ENCODE assay signal across 8 cellular contexts in genomic region chr1:155070392-155070700, GRCh38. TPM values are rescaled to one million over a fixed set of nuclear protein-coding genes. Genes with fewer than 3 reads are reported as not detected.
DNase-seq lines count a peak whose midpoint lies in the region; ATAC-seq, FAIRE-seq and TF ChIP-seq lines count a peak whose summit lies in the region.
"Had no signal": no experiment of that assay in that cellular context is flagged by ENCODE, and none has a peak within 500 bp of the region (broad histone marks: within the 10 kb centered on the region; RNA-seq: fewer than 3 reads in every experiment).

No MANE protein-coding gene starts in this region.

- H4K20me1 ChIP-seq in HCT116 (ENCODE audit: insufficient read depth) (no peaks in the 10 kb centered on the region), smooth muscle cell (ENCODE audit: low read depth) (peaks cover 29% of the 10 kb centered on the region)

- peaks cover 11% of the 10 kb centered on the region for H3K4me1 Mint-ChIP-seq in activated T-helper 17 cell treated with anti-CD3 and anti-CD28 coated beads, Interleukin-2, amount 50 U/mL, for 72 hours

- H3K4me3 ChIP-seq in HCT116 (replicated peaks in 1 of 2; ENCODE audit: low read depth in 1 of 2, low read length in 2 of 2): peak overlapping the region in 1 of 2 experiments; percentile 45; a peak in 1 of 4 replicates
- peak overlapping the region; percentile 32; the same call in 1 of the 2 replicates for H3K4me3 ChIP-seq in iPS DF 6.9 (ENCODE audit: low read length)
- H3K4me3 ChIP-seq in smooth muscle cell: peak overlapping the region; percentile 46

- no peaks in the 10 kb centered on the region for H3F3A ChIP-seq in smooth muscle cell (ENCODE audit: low read depth)

- H3K27me3 ChIP-seq in HCT116 (ENCODE audit: insufficient read depth, low read length) (no peaks in the 10 kb centered on the region), iPS DF 6.9 (ENCODE audit: control insufficient read depth, insufficient read depth, low read length) (no peaks in the 10 kb centered on the region), smooth muscle cell (ENCODE audit: low read depth) (peaks cover 16% of the 10 kb centered on the region)

- H3K9me3 ChIP-seq in HCT116 (ENCODE audit: control insufficient read depth in 1 of 2, insufficient read depth in 1 of 2, low read depth in 1 of 2, low read length in 2 of 2): no peaks in the 10 kb centered on the region
- H3K9me3 ChIP-seq in iPS DF 6.9 (ENCODE audit: control insufficient read depth, insufficient read depth, low read length): no peaks in the 10 kb centered on the region
- no peaks in the 10 kb centered on the region for H3K9me3 ChIP-seq in smooth muscle cell (replicated peaks; ENCODE audit: low read depth)

- H3K4me1 ChIP-seq in HCT116 (ENCODE audit: control insufficient read depth in 1 of 2, insufficient read depth in 2 of 2, low read length in 2 of 2) (peaks cover 12 to 23% of the 10 kb centered on the region in 2 experiments), iPS DF 6.9 (ENCODE audit: control insufficient read depth, insufficient read depth, low read length) (peaks cover 13% of the 10 kb centered on the region), smooth muscle cell (ENCODE audit: low read depth) (peaks cover 15% of the 10 kb centered on the region)

- CTCF ChIA-PET in HCT116 (lab: Charles Lee): interaction anchor here (0.6 to 1.6 kb wide), 3 partner anchors 9 to 19 kb away, joined by 3 to 5 read pairs (median 4); partner anchors contain the start of gene ADAM15

- H3K79me2 ChIP-seq in HCT116 (ENCODE audit: insufficient read depth, low read length) (no peaks in the 10 kb centered on the region), smooth muscle cell (ENCODE audit: low read depth) (no peaks in the 10 kb centered on the region)

- no peak for FAIRE-seq in urothelium cell line (lab: Jason Lieb, UNC)

- H2AFZ ChIP-seq in HCT116 (ENCODE audit: low read depth, low read length, poor library complexity, severe bottlenecking) (no peak overlapping the region), smooth muscle cell (ENCODE audit: low read depth) (peak overlapping the region; percentile 34)

- H3K36me3 ChIP-seq in HCT116 (ENCODE audit: control insufficient read depth in 1 of 2, insufficient read depth in 2 of 2, low read length in 2 of 2) (peaks cover 0 to 13% of the 10 kb centered on the region in 2 experiments; a peak in 2 of 4 replicates), iPS DF 6.9 (ENCODE audit: control insufficient read depth, insufficient read depth, low read length) (peaks cover 4% of the 10 kb centered on the region; the same call in 1 of the 2 replicates), smooth muscle cell (ENCODE audit: low read depth) (no peaks in the 10 kb centered on the region)

- peaks cover 13% of the 10 kb centered on the region for H3K36me3 Mint-ChIP-seq in activated T-helper 17 cell treated with anti-CD3 and anti-CD28 coated beads, Interleukin-2, amount 50 U/mL, for 72 hours (ENCODE audit: low read depth)

- RAD21 ChIA-PET in HCT116 (lab: Charles Lee; ENCODE audit: low non-redundant PET in 1 of 2, low total read pairs in 2 of 2, uncharacterized antibody in 2 of 2, unreplicated experiment in 2 of 2): interaction anchor here (0.6 kb wide), 2 partner anchors 44 to 69 kb away, joined by 4 read pairs; no protein-coding TSS in a partner anchor

- TF ChIP-seq POLR2A in HCT116 (IDR thresholded peaks at IDR 0.05; ENCODE audit: borderline replicate concordance, extremely low read depth, insufficient read depth, insufficient read length): no peak

- BruUV-seq in HCT116 (replicated peaks; lab: Mats Ljungman, UMichigan): no TSS peak

- H3K4me2 ChIP-seq in HCT116 (ENCODE audit: low read length) (peak overlapping the region; percentile 72), smooth muscle cell (peak overlapping the region; percentile 95)

- H3K9ac ChIP-seq in HCT116 (ENCODE audit: low read length): peak overlapping the region; percentile 46; the same call in 1 of the 2 replicates
- H3K9ac ChIP-seq in smooth muscle cell (ENCODE audit: low read depth): no peak overlapping the region

- POLR2A ChIA-PET in HCT116 (lab: Charles Lee): no interaction called here

- intact Hi-C loops in HCT116 (cut with micrococcal nuclease): loop anchor here (2.0 kb wide), 1 partner anchor 14 kb away; no protein-coding TSS in a partner anchor

- ATAC-seq in HCT116: no peak
- ATAC-seq in activated T-helper 17 cell treated with anti-CD3 and anti-CD28 coated beads, Interleukin-2, amount 50 U/mL, for 72 hours (replicated peaks): no peak
- no peak for ATAC-seq in HG03108 (IDR thresholded peaks at IDR 0.05; ENCODE audit: unreplicated experiment)

- WGBS in iPS DF 6.9 (ENCODE audit: insufficient coverage, insufficient read length): no CpG with 5 or more reads among the region's 13 CpGs
- WGBS in smooth muscle cell (ENCODE audit: low lambda C conversion rate): 11% methylated on average over 12 of the region's 13 CpGs

- peak overlapping the region; percentile 56 for H3K4me3 Mint-ChIP-seq in activated T-helper 17 cell treated with anti-CD3 and anti-CD28 coated beads, Interleukin-2, amount 50 U/mL, for 72 hours

- no peak overlapping the region for H3K27ac Mint-ChIP-seq in activated T-helper 17 cell treated with anti-CD3 and anti-CD28 coated beads, Interleukin-2, amount 50 U/mL, for 72 hours

- no peaks in the 10 kb centered on the region for H3K27me3 Mint-ChIP-seq in activated T-helper 17 cell treated with anti-CD3 and anti-CD28 coated beads, Interleukin-2, amount 50 U/mL, for 72 hours

- no peak for TF ChIP-seq RAD21 in HCT116 (IDR thresholded peaks at IDR 0.05; ENCODE audit: low read depth)

- no peak for DNase-seq in HCT116 (ENCODE audit: low read depth, low spot score)
- no peak for DNase-seq in iPS DF 6.9 (ENCODE audit: low read depth, low spot score)
- DNase-seq in smooth muscle cell (lab: John Stamatoyannopoulos, UW; ENCODE audit: unreplicated experiment): no peak
- DNase-seq in T-helper 9 cell: no peak
- DNase-seq in urothelium cell line (ENCODE audit: low spot score): no peak
- DNase-seq: cortex of kidney had no signal

- TF ChIP-seq CTCF in HCT116 (IDR thresholded peaks at IDR 0.05 in 2 of 3, conservative IDR thresholded peaks at IDR 0.05 in 1 of 3; ENCODE audit: borderline replicate concordance in 1 of 3, insufficient read depth in 1 of 3, low read depth in 2 of 3, low read length in 2 of 3) (no peak), smooth muscle cell (IDR thresholded peaks at IDR 0.05; ENCODE audit: borderline replicate concordance, insufficient read depth, poor library complexity, severe bottlenecking) (no peak)

- H3K9me2 ChIP-seq in HCT116 (ENCODE audit: insufficient read depth): no peaks in the 10 kb centered on the region

- H3K27ac ChIP-seq in HCT116 (ENCODE audit: low read depth, low read length) (no peak overlapping the region), iPS DF 6.9 (ENCODE audit: low read length) (no peak overlapping the region), smooth muscle cell (ENCODE audit: low read depth) (no peak overlapping the region)

- H3K9me3 Mint-ChIP-seq in activated T-helper 17 cell treated with anti-CD3 and anti-CD28 coated beads, Interleukin-2, amount 50 U/mL, for 72 hours: no peaks in the 10 kb centered on the region

TF ChIP-seq in HCT116, 20 proteins besides CTCF, POLR2A, EP300 and RAD21:
- TF ChIP-seq ZBTB33 (IDR thresholded peaks at IDR 0.05; ENCODE audit: extremely low read depth, insufficient replicate concordance, low read length): no peak

RNA-seq across cellular contexts. Expression of gene EFNA4, which starts 6.8 kb away (rescaled TPM):
- total RNA-seq in HCT116 (2021; ENCODE audit: unreplicated experiment) (9.8 TPM), smooth muscle cell (24.2 and 27.6 TPM in 2 replicates)
- polyA plus RNA-seq in HCT116 (2012): 9.0 and 10.9 TPM in 2 replicates
- 1 to 10 TPM; 4.6 to 7.0 TPM for total RNA-seq in activated T-helper 17 cell treated with anti-CD3 and anti-CD28 coated beads, Interleukin-2, amount 50 U/mL, for 72 hours
- 18.1 and 19.1 TPM in 2 replicates for polyA plus RNA-seq in smooth muscle cell

RNA-seq across cellular contexts. Expression of gene EFNA3, which starts 8.3 kb away (rescaled TPM):
- total RNA-seq in HCT116 (2021; ENCODE audit: unreplicated experiment): 20.4 TPM
- polyA plus RNA-seq in HCT116 (2012): 29.2 and 31.1 TPM in 2 replicates
- total RNA-seq in activated T-helper 17 cell treated with anti-CD3 and anti-CD28 coated beads, Interleukin-2, amount 50 U/mL, for 72 hours: 10 to 100 TPM in 1 of 2 donors, 1 to 10 TPM in 1; 4.1 to 10.8 TPM
- total RNA-seq in smooth muscle cell: 5.2 and 7.1 TPM in 2 replicates
- polyA plus RNA-seq in smooth muscle cell: 9.1 and 10.0 TPM in 2 replicates

RNA-seq across cellular contexts. Expression of gene ADAM15, which starts 19.2 kb away (rescaled TPM):
- total RNA-seq in HCT116 (2021; ENCODE audit: unreplicated experiment): 149 TPM
- 185 and 189 TPM in 2 replicates for polyA plus RNA-seq in HCT116 (2012)
- total RNA-seq in activated T-helper 17 cell treated with anti-CD3 and anti-CD28 coated beads, Interleukin-2, amount 50 U/mL, for 72 hours: 10 to 100 TPM; 53.2 to 86.6 TPM
- 29.8 and 45.4 TPM in 2 replicates for total RNA-seq in smooth muscle cell
- 41.2 and 49.4 TPM in 2 replicates for polyA plus RNA-seq in smooth muscle cell

RNA-seq across cellular contexts. Expression of gene DCST1, which starts 36.7 kb away (rescaled TPM):
- total RNA-seq in HCT116 (2021; ENCODE audit: unreplicated experiment) (0.32 TPM), smooth muscle cell (not detected in 2 replicates)
- polyA plus RNA-seq in HCT116 (2012): 0.08 and 0.14 TPM in 2 replicates
- total RNA-seq in activated T-helper 17 cell treated with anti-CD3 and anti-CD28 coated beads, Interleukin-2, amount 50 U/mL, for 72 hours: not detected
- not detected in 2 replicates for polyA plus RNA-seq in smooth muscle cell

RNA-seq across cellular contexts. Expression of gene DCST2, which starts 36.8 kb away (rescaled TPM):
- total RNA-seq in HCT116 (2021; ENCODE audit: unreplicated experiment) (2.0 TPM), smooth muscle cell (1.1 TPM in 1 of 2 replicates, not detected in the other)
- 2.4 and 2.9 TPM in 2 replicates for polyA plus RNA-seq in HCT116 (2012)
- 1 to 10 TPM in 1 of 2 donors, under 1 TPM in 1; 0.67 to 2.2 TPM for total RNA-seq in activated T-helper 17 cell treated with anti-CD3 and anti-CD28 coated beads, Interleukin-2, amount 50 U/mL, for 72 hours
- 1.2 and 1.3 TPM in 2 replicates for polyA plus RNA-seq in smooth muscle cell
